Comparison of ENCODE assay signal across 8 cellular contexts in genomic region chr14:39433452-39433813, GRCh38. TPM values are rescaled to one million over a fixed set of nuclear protein-coding genes. Genes with fewer than 3 reads are reported as not detected.
DNase-seq lines count a peak whose midpoint lies in the region; ATAC-seq and TF ChIP-seq lines count a peak whose summit lies in the region.

No MANE protein-coding gene starts in this region.

- no peaks in the 10 kb centered on the region for H3K27me3 ChIP-seq in H7 (ENCODE audit: control insufficient read depth, insufficient read depth, low read length)
- no peaks in the 10 kb centered on the region for H3K27me3 ChIP-seq in rectal smooth muscle tissue (ENCODE audit: control insufficient read depth, insufficient read depth, low read length)

- no peak for TF ChIP-seq CTCF in fibroblast of mammary gland (conservative IDR thresholded peaks at IDR 0.05; ENCODE audit: control insufficient read depth, insufficient read depth, low read depth, low read length)

- H3K27ac ChIP-seq in SK-N-MC (peak overlapping the region; percentile 81; the same call in 1 of the 2 replicates), rectal smooth muscle tissue (ENCODE audit: low read depth, low read length) (peak overlapping the region; percentile 93)

- peaks cover 4% of the 10 kb centered on the region for H3K4me1 ChIP-seq in rectal smooth muscle tissue (ENCODE audit: control insufficient read depth, insufficient read depth, low read length)

- H3K9ac ChIP-seq in SK-N-MC (ENCODE audit: insufficient read length) (peak overlapping the region; percentile 87), rectal smooth muscle tissue (ENCODE audit: low read length) (peak overlapping the region; percentile 34)

- no peaks in the 10 kb centered on the region for H3K36me3 ChIP-seq in H7 (replicated peaks; ENCODE audit: control insufficient read depth, insufficient read depth, low read length)
- H3K36me3 ChIP-seq in SK-N-MC (ENCODE audit: insufficient read depth, low read length), result no peaks in the 10 kb centered on the region
- no peaks in the 10 kb centered on the region for H3K36me3 ChIP-seq in rectal smooth muscle tissue (ENCODE audit: control insufficient read depth, insufficient read depth, low read length)

- H3K9me3 ChIP-seq in SK-N-MC (ENCODE audit: low read depth, low read length), result no peaks in the 10 kb centered on the region

- DNase-seq in H7 (no peak), SK-N-MC (ENCODE audit: low read depth, low spot score) (no peak), fibroblast of mammary gland (ENCODE audit: low read depth) (no peak), GDM1 (lab: John Stamatoyannopoulos, UW) (no peak), AML-193 (lab: John Stamatoyannopoulos, UW) (no peak)
- DNase-seq in activated CD4-positive, alpha-beta T cell treated with anti-CD3 and anti-CD28 coated beads for 1 hour, result no peak

- H3K4me3 ChIP-seq in H7 (ENCODE audit: insufficient read depth, low read depth, low read length) (peak overlapping the region; percentile 78), SK-N-MC (peak overlapping the region; percentile 99), fibroblast of mammary gland (ENCODE audit: control insufficient read depth, low read depth, low read length) (peak overlapping the region; percentile 85), rectal smooth muscle tissue (ENCODE audit: low read length) (peak overlapping the region; percentile 78)

- no peak for ATAC-seq in HG03108 (IDR thresholded peaks at IDR 0.05; ENCODE audit: unreplicated experiment)

RNA-seq across cellular contexts. Expression of gene FBXO33, which starts 1.2 kb away (rescaled TPM):
- total RNA-seq in H7 (2014; rRNA removed; shearing (Covaris generic)), result 13.1 and 13.4 TPM in 2 replicates
